ENCODE assay signal across 2 cellular contexts in the genomic region with DNA sequence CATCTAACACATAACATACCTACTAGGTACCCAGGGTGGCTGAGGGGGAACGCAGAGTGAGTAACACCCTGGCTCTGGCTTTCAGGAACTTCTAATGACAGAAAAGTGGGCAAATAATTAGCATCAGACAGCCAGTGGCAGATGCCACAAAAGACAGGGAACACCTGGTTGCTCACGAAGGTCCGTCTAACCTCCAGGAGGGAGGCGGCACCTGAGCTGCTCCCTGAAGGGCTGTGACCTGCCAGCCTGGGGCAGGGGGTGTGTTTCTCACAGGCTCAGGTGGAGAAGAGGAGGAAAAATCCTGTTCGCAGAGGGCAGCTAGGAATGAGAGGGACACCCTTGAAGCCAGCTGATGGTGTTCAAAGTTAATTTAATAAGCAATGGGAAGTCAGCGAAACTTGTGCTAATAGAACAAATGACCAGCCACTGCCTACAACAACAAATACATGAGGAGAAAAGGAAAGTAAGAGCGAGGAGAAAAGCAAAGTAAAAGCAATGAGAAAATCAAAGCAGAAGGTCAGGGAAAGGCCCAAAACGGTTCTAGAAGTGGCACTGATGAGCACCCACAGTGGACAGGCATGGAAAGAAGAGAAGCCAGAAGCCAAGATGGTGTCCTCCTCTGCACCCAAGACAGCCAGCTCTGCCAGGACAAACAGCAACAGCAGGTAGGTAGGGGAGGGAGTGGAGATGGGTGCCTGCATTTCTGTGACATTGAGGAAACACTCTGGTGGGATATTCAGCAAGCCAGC.
TF ChIP-seq lines count a peak whose summit lies in the region.

No MANE protein-coding gene starts in this region.

TF ChIP-seq in SK-N-SH, 30 proteins besides CTCF, POLR2A, EP300 and RAD21 (continued from another document):
- TF ChIP-seq, protein P1, sequence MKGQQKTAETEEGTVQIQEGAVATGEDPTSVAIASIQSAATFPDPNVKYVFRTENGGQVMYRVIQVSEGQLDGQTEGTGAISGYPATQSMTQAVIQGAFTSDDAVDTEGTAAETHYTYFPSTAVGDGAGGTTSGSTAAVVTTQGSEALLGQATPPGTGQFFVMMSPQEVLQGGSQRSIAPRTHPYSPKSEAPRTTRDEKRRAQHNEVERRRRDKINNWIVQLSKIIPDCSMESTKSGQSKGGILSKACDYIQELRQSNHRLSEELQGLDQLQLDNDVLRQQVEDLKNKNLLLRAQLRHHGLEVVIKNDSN (IDR thresholded peaks at IDR 0.05; ENCODE audit: borderline replicate concordance, low read depth): no peak
- TF ChIP-seq GABPA (IDR thresholded peaks at IDR 0.05; ENCODE audit: low read depth): no peak
- TF ChIP-seq NRF1 (IDR thresholded peaks at IDR 0.05; ENCODE audit: low read depth, low read length): no peak
- TF ChIP-seq TEAD4 (IDR thresholded peaks at IDR 0.05; ENCODE audit: borderline replicate concordance, insufficient read depth): no peak
- no peak for TF ChIP-seq EZH2phosphoT487 (IDR thresholded peaks at IDR 0.05; ENCODE audit: borderline replicate concordance, low read depth)
- TF ChIP-seq TAF1 (IDR thresholded peaks at IDR 0.05; ENCODE audit: borderline replicate concordance, low read depth, low read length): no peak
- TF ChIP-seq NFIC (IDR thresholded peaks at IDR 0.05; ENCODE audit: borderline replicate concordance): no peak
- TF ChIP-seq MEF2A (IDR thresholded peaks at IDR 0.05; ENCODE audit: borderline replicate concordance, low read depth): no peak
- TF ChIP-seq ELF1 (IDR thresholded peaks at IDR 0.05): no peak
- TF ChIP-seq, protein P2, sequence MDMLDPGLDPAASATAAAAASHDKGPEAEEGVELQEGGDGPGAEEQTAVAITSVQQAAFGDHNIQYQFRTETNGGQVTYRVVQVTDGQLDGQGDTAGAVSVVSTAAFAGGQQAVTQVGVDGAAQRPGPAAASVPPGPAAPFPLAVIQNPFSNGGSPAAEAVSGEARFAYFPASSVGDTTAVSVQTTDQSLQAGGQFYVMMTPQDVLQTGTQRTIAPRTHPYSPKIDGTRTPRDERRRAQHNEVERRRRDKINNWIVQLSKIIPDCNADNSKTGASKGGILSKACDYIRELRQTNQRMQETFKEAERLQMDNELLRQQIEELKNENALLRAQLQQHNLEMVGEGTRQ (IDR thresholded peaks at IDR 0.05; ENCODE audit: borderline replicate concordance, low read depth, low read length): no peak
- TF ChIP-seq, protein P3, sequence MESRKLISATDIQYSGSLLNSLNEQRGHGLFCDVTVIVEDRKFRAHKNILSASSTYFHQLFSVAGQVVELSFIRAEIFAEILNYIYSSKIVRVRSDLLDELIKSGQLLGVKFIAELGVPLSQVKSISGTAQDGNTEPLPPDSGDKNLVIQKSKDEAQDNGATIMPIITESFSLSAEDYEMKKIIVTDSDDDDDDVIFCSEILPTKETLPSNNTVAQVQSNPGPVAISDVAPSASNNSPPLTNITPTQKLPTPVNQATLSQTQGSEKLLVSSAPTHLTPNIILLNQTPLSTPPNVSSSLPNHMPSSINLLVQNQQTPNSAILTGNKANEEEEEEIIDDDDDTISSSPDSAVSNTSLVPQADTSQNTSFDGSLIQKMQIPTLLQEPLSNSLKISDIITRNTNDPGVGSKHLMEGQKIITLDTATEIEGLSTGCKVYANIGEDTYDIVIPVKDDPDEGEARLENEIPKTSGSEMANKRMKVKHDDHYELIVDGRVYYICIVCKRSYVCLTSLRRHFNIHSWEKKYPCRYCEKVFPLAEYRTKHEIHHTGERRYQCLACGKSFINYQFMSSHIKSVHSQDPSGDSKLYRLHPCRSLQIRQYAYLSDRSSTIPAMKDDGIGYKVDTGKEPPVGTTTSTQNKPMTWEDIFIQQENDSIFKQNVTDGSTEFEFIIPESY (IDR thresholded peaks at IDR 0.05; ENCODE audit: borderline replicate concordance, low read depth): no peak
- TF ChIP-seq CHD2 (IDR thresholded peaks at IDR 0.05; ENCODE audit: low read length, partially characterized antibody): no peak
- TF ChIP-seq YY1 (IDR thresholded peaks at IDR 0.05; ENCODE audit: low read depth): no peak
- no peak for TF ChIP-seq RCOR1 (IDR thresholded peaks at IDR 0.05; ENCODE audit: low read length)
- no peak for TF ChIP-seq RFX5 (IDR thresholded peaks at IDR 0.05; ENCODE audit: low read length)
- TF ChIP-seq, protein P4, sequence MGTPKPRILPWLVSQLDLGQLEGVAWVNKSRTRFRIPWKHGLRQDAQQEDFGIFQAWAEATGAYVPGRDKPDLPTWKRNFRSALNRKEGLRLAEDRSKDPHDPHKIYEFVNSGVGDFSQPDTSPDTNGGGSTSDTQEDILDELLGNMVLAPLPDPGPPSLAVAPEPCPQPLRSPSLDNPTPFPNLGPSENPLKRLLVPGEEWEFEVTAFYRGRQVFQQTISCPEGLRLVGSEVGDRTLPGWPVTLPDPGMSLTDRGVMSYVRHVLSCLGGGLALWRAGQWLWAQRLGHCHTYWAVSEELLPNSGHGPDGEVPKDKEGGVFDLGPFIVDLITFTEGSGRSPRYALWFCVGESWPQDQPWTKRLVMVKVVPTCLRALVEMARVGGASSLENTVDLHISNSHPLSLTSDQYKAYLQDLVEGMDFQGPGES (IDR thresholded peaks at IDR 0.05; ENCODE audit: low read depth, low read length): no peak
- TF ChIP-seq FOXM1 (IDR thresholded peaks at IDR 0.05; ENCODE audit: low read depth): no peak

TF ChIP-seq in SK-N-SH treated with all-trans-retinoic acid at 6 μM for 48 hours, 23 proteins besides CTCF, POLR2A, EP300 and RAD21 (continued from another document):
- TF ChIP-seq, protein P5, sequence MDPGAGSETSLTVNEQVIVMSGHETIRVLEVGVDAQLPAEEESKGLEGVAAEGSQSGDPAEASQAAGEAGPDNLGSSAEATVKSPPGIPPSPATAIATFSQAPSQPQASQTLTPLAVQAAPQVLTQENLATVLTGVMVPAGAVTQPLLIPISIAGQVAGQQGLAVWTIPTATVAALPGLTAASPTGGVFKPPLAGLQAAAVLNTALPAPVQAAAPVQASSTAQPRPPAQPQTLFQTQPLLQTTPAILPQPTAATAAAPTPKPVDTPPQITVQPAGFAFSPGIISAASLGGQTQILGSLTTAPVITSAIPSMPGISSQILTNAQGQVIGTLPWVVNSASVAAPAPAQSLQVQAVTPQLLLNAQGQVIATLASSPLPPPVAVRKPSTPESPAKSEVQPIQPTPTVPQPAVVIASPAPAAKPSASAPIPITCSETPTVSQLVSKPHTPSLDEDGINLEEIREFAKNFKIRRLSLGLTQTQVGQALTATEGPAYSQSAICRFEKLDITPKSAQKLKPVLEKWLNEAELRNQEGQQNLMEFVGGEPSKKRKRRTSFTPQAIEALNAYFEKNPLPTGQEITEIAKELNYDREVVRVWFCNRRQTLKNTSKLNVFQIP (CRISPR knock-in tag; IDR thresholded peaks at IDR 0.05; ENCODE audit: borderline replicate concordance, low read depth): no peak
- no peak for TF ChIP-seq RARB (CRISPR knock-in tag; IDR thresholded peaks at IDR 0.05)
